Comparison of ENCODE assay signal across 10 cellular contexts in the genomic region with DNA sequence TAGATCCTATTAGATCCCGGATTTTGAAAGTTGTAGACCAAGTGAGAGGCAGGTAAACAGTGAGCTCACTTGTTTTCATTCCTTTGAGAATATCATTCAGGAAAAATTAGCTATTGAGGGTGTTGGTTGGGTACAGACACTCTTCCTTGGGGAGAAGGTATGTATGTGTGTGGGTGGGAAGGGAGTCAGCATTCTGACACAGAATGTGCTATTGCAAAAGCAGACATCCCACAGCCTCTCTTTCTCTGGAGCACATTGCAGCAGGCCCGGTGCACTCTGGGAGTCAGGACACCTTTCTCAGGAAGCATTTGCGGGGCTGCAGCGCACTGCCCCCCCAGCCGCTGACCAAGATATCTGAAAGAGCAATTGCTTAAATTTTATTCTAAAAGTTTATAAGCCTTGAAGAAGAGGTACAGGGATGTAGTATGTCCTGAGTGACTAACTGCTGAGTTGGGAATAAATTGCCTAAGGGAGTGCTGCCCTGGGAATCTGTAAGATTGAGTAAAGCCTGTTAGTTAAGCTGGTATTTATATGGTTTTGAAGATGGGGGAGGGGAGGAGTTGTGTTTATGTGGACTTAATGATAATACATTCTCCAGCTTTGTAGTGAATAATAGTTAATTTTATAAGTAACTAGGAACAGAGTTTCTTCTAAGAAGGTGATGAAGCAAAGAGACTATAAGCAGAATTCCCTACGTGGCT. TPM values are rescaled to one million over a fixed set of nuclear protein-coding genes. Genes with fewer than 3 reads are reported as not detected.
DNase-seq lines count a peak whose midpoint lies in the region; ATAC-seq and TF ChIP-seq lines count a peak whose summit lies in the region.
"Had no signal": no experiment of that assay in that cellular context is flagged by ENCODE, and none has a peak within 500 bp of the region (broad histone marks: within the 10 kb centered on the region; RNA-seq: fewer than 3 reads in every experiment).

No MANE protein-coding gene starts in this region.

- peaks cover 15 to 80% of the 10 kb centered on the region in 2 donors for H3K4me1 ChIP-seq in left lung

- H3K36me3 ChIP-seq in left lung = no peaks in the 10 kb centered on the region
- H3K36me3 ChIP-seq: cardiac muscle cell, right lobe of liver had no signal

- H3K9me3 Mint-ChIP-seq in stimulated activated naive CD8-positive, alpha-beta T cell treated with anti-CD3 and anti-CD28 coated beads, Interleukin-15, Interleukin-2, amounts not matched to agents 100 ng/mL and 50 ng/mL, for 24 hours = no peaks in the 10 kb centered on the region
- peaks cover 3% of the 10 kb centered on the region for H3K9me3 Mint-ChIP-seq in activated naive CD8-positive, alpha-beta T cell treated with anti-CD3 and anti-CD28 coated beads for 36 hours

- H3K27ac ChIP-seq in left lung = peak overlapping the region in 1 of 2 donors; percentile 39
- H3K27ac ChIP-seq: right lobe of liver had no signal

- no peaks in the 10 kb centered on the region for H3K9me3 ChIP-seq in left lung
- H3K9me3 ChIP-seq: right lobe of liver had no signal

- DNase-seq in stimulated activated naive CD8-positive, alpha-beta T cell treated with anti-CD3 and anti-CD28 coated beads, Interleukin-15, Interleukin-2, amounts not matched to agents 100 U/mL and 50 U/mL, for 24 hours = no peak
- no peak for DNase-seq in activated naive CD8-positive, alpha-beta T cell treated with anti-CD3 and anti-CD28 coated beads for 36 hours
- DNase-seq in left lung (no peak), cerebellar nuclear complex (lab: John Stamatoyannopoulos, UW) (no peak), hepatic stellate cell (ENCODE audit: low spot score) (no peak)
- DNase-seq: right lobe of liver had no signal

- no peaks in the 10 kb centered on the region for H3K27me3 Mint-ChIP-seq in stimulated activated naive CD8-positive, alpha-beta T cell treated with anti-CD3 and anti-CD28 coated beads, Interleukin-15, Interleukin-2, amounts not matched to agents 100 ng/mL and 50 ng/mL, for 24 hours
- H3K27me3 Mint-ChIP-seq in activated naive CD8-positive, alpha-beta T cell treated with anti-CD3 and anti-CD28 coated beads for 36 hours = no peaks in the 10 kb centered on the region

- peaks cover 96% of the 10 kb centered on the region for H3K4me1 Mint-ChIP-seq in stimulated activated naive CD8-positive, alpha-beta T cell treated with anti-CD3 and anti-CD28 coated beads, Interleukin-15, Interleukin-2, amounts not matched to agents 100 ng/mL and 50 ng/mL, for 24 hours (ENCODE audit: low read depth)
- H3K4me1 Mint-ChIP-seq in activated naive CD8-positive, alpha-beta T cell treated with anti-CD3 and anti-CD28 coated beads for 36 hours = peaks cover 76% of the 10 kb centered on the region

- H3K36me3 Mint-ChIP-seq in stimulated activated naive CD8-positive, alpha-beta T cell treated with anti-CD3 and anti-CD28 coated beads, Interleukin-15, Interleukin-2, amounts not matched to agents 100 ng/mL and 50 ng/mL, for 24 hours (ENCODE audit: low read depth) = peaks cover 91% of the 10 kb centered on the region
- peaks cover 92% of the 10 kb centered on the region for H3K36me3 Mint-ChIP-seq in activated naive CD8-positive, alpha-beta T cell treated with anti-CD3 and anti-CD28 coated beads for 36 hours

- no peak overlapping the region for H3K4me3 ChIP-seq in left lung
- H3K4me3 ChIP-seq: cardiac muscle cell, right lobe of liver had no signal

- H3K4me3 Mint-ChIP-seq in stimulated activated naive CD8-positive, alpha-beta T cell treated with anti-CD3 and anti-CD28 coated beads, Interleukin-15, Interleukin-2, amounts not matched to agents 100 ng/mL and 50 ng/mL, for 24 hours = peak overlapping the region; percentile 99
- peak overlapping the region; percentile 99 for H3K4me3 Mint-ChIP-seq in activated naive CD8-positive, alpha-beta T cell treated with anti-CD3 and anti-CD28 coated beads for 36 hours

- no peaks in the 10 kb centered on the region for H3K27me3 ChIP-seq in left lung
- H3K27me3 ChIP-seq: cardiac muscle cell, right lobe of liver had no signal

- intact Hi-C loops in left lung (cut with DNase I) = no loop called here

- H3K27ac Mint-ChIP-seq in stimulated activated naive CD8-positive, alpha-beta T cell treated with anti-CD3 and anti-CD28 coated beads, Interleukin-15, Interleukin-2, amounts not matched to agents 100 ng/mL and 50 ng/mL, for 24 hours = peak overlapping the region; percentile 93
- H3K27ac Mint-ChIP-seq in activated naive CD8-positive, alpha-beta T cell treated with anti-CD3 and anti-CD28 coated beads for 36 hours = peak overlapping the region; percentile 98

- TF ChIP-seq CTCF in left lung (IDR thresholded peaks at IDR 0.05) = no peak

- no peak for ATAC-seq in stimulated activated naive CD8-positive, alpha-beta T cell treated with anti-CD3 and anti-CD28 coated beads, Interleukin-15, Interleukin-2, amounts not matched to agents 100 U/mL and 50 U/mL, for 24 hours
- peak; percentile 49 for ATAC-seq in left lung
- no peak for ATAC-seq in HG02852 (IDR thresholded peaks at IDR 0.05; ENCODE audit: unreplicated experiment)
- no peak for ATAC-seq in HG03159 (IDR thresholded peaks at IDR 0.05; ENCODE audit: unreplicated experiment)
- ATAC-seq: right lobe of liver had no signal

RNA-seq across cellular contexts. Expression of a gene that starts 5.2 kb away (rescaled TPM):
- 100 to 1,000 TPM; 176 to 178 TPM for total RNA-seq in activated naive CD8-positive, alpha-beta T cell treated with anti-CD3 and anti-CD28 coated beads for 36 hours
- total RNA-seq in left lung = 10 to 100 TPM; 15.6 to 30.1 TPM

Comparison
In these comparisons a context has a peak if more than half of its experiments do, and no peak if none do; other contexts are left out.
1. RNA of a gene that starts 5.2 kb away (total RNA-seq): 176 to 178 TPM in activated naive CD8-positive, alpha-beta T cell treated with anti-CD3 and anti-CD28 coated beads for 36 hours; 15.6 to 30.1 TPM in left lung; every median in the first group is over 4 times any median in the second.